29 cellular contexts compared by ENCODE assay signal in the genomic region with DNA sequence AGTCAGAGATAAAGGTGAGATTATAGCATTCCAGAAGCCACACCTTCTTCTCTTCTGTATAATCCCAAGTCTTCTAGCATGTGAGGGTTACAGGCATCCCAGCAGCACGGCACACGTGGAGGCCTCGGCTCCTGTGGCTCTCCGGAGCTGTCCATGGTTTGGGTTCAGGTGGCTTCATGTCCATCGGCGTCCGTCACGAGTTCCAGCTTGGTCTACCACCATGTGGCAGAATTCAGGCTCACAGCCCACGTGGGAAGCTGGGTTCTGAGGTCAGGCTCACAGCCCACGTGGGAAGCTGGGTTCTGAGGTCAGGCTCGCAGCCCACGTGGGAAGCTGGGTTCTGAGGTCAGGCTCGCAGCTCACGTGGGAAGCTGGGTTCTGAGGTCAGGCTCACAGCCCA.
"Had no signal": no experiment of that assay in that cellular context is flagged by ENCODE, and none has a peak within 500 bp of the region (broad histone marks: within the 10 kb centered on the region; RNA-seq: fewer than 3 reads in every experiment).

No MANE protein-coding gene starts in this region.

- H3K4me1 Mint-ChIP-seq: activated CD4-positive, alpha-beta memory T cell treated with anti-CD3 and anti-CD28 coated beads, Interleukin-2, amount 10 ng/mL, durations not matched to agents 7 days and 5 days; activated CD4-positive, alpha-beta T cell treated with anti-CD3 and anti-CD28 coated beads, Interleukin-2, amount 10 ng/mL, durations not matched to agents 7 days and 5 days; activated naive CD8-positive, alpha-beta T cell treated with anti-CD3 and anti-CD28 coated beads for 36 hours; stimulated activated naive B cell treated with anti-CD40 and anti-IgM and Interleukin-4, amounts not matched to agents 10 μg/mL and 1 μg/mL and 100 μg/mL, for 72 hours had no signal

- H3K27me3 Mint-ChIP-seq: activated CD4-positive, alpha-beta memory T cell treated with anti-CD3 and anti-CD28 coated beads, Interleukin-2, amount 10 ng/mL, durations not matched to agents 7 days and 5 days; stimulated activated naive B cell treated with anti-CD40 and anti-IgM and Interleukin-4, amounts not matched to agents 10 μg/mL and 1 μg/mL and 100 μg/mL, for 72 hours had no signal

- ATAC-seq: body of pancreas; gastroesophageal sphincter; left lung; psoas muscle; stimulated activated naive B cell treated with anti-CD40 and anti-IgM and Interleukin-4, amounts not matched to agents 10 μg/mL and 1 μg/mL and 100 μg/mL, for 72 hours; WTC11 had no signal

- H3K4me3 Mint-ChIP-seq: activated CD4-positive, alpha-beta memory T cell treated with anti-CD3 and anti-CD28 coated beads, Interleukin-2, amount 10 ng/mL, durations not matched to agents 7 days and 5 days; activated CD4-positive, alpha-beta T cell treated with anti-CD3 and anti-CD28 coated beads, Interleukin-2, amount 10 ng/mL, durations not matched to agents 7 days and 5 days; activated naive CD4-positive, alpha-beta T cell treated with anti-CD3 and anti-CD28 coated beads for 36 hours; activated naive CD8-positive, alpha-beta T cell treated with anti-CD3 and anti-CD28 coated beads for 36 hours; activated T-helper 1 cell treated with anti-CD3 and anti-CD28 coated beads, Interleukin-12 subunit alpha, Interleukin-12 subunit beta, Interleukin-2, Interleukin-4 antibody, amounts not matched to agents 30 ng/mL and 10 ng/mL and 1 ng/mL, durations not matched to agents 14 hours and 24 hours and 36 hours; stimulated activated naive B cell treated with anti-CD40 and anti-IgM and Interleukin-4, amounts not matched to agents 10 μg/mL and 1 μg/mL and 100 μg/mL, for 72 hours; T-helper 1 cell treated with Interleukin-12 subunit alpha and Interleukin-12 subunit beta and Interleukin-4 antibody, amounts not matched to agents 30 μg/mL and 1 μg/mL, for 36 hours; WTC11 had no signal

- DNase-seq: activated CD4-positive, alpha-beta memory T cell treated with anti-CD3 and anti-CD28 coated beads, Interleukin-2, amount 10 ng/mL, durations not matched to agents 7 days and 5 days; activated CD4-positive, alpha-beta T cell treated with anti-CD3 and anti-CD28 coated beads for 1 hour; activated CD4-positive, alpha-beta T cell treated with anti-CD3 and anti-CD28 coated beads, Interleukin-2, amount 10 ng/mL, durations not matched to agents 7 days and 5 days; activated effector memory CD4-positive, alpha-beta T cell treated with anti-CD3 and anti-CD28 coated beads, Interleukin-2, amount 50 U/mL, for 16 hours; activated naive CD4-positive, alpha-beta T cell treated with anti-CD3 and anti-CD28 coated beads for 36 hours; activated naive CD8-positive, alpha-beta T cell treated with anti-CD3 and anti-CD28 coated beads for 36 hours; adrenal gland; aorta; body of pancreas; dorsolateral prefrontal cortex; effector memory CD4-positive, alpha-beta T cell; left lung; nucleus accumbens; psoas muscle; stimulated activated CD4-positive, alpha-beta T cell treated with anti-CD3 and anti-CD28 coated beads, Interleukin-15, amount 100 ng/mL, for 24 hours; stimulated activated CD4-positive, alpha-beta T cell treated with anti-CD3 and anti-CD28 coated beads, Interleukin-2, amount 100 ng/mL, for 24 hours; stimulated activated naive B cell treated with anti-CD40 and anti-IgM and Interleukin-4, amounts not matched to agents 10 μg/mL and 1 μg/mL and 100 μg/mL, for 72 hours; stomach; SW 1271; T1000; thyroid gland had no signal

- H3K9me3 ChIP-seq: adrenal gland, body of pancreas, gastroesophageal sphincter, left lung, psoas muscle, stomach, thyroid gland, upper lobe of left lung had no signal

- H3K27ac Mint-ChIP-seq: activated CD4-positive, alpha-beta memory T cell treated with anti-CD3 and anti-CD28 coated beads, Interleukin-2, amount 10 ng/mL, durations not matched to agents 7 days and 5 days; activated CD4-positive, alpha-beta T cell treated with anti-CD3 and anti-CD28 coated beads, Interleukin-2, amount 10 ng/mL, durations not matched to agents 7 days and 5 days; activated naive CD4-positive, alpha-beta T cell treated with anti-CD3 and anti-CD28 coated beads for 36 hours; activated naive CD8-positive, alpha-beta T cell treated with anti-CD3 and anti-CD28 coated beads for 36 hours; activated T-helper 1 cell treated with anti-CD3 and anti-CD28 coated beads, Interleukin-12 subunit alpha, Interleukin-12 subunit beta, Interleukin-2, Interleukin-4 antibody, amounts not matched to agents 30 ng/mL and 10 ng/mL and 1 ng/mL, durations not matched to agents 14 hours and 24 hours and 36 hours; stimulated activated naive B cell treated with anti-CD40 and anti-IgM and Interleukin-4, amounts not matched to agents 10 μg/mL and 1 μg/mL and 100 μg/mL, for 72 hours; T-helper 1 cell treated with Interleukin-12 subunit alpha and Interleukin-12 subunit beta and Interleukin-4 antibody, amounts not matched to agents 30 μg/mL and 1 μg/mL, for 36 hours; WTC11 had no signal

- H3K27me3 ChIP-seq: adrenal gland, body of pancreas, hepatocyte, left lung, thyroid gland, upper lobe of left lung had no signal

- H3K36me3 Mint-ChIP-seq: activated naive CD8-positive, alpha-beta T cell treated with anti-CD3 and anti-CD28 coated beads for 36 hours; stimulated activated naive B cell treated with anti-CD40 and anti-IgM and Interleukin-4, amounts not matched to agents 10 μg/mL and 1 μg/mL and 100 μg/mL, for 72 hours had no signal

- H3K27ac ChIP-seq: adrenal gland, body of pancreas, coronary artery, dorsolateral prefrontal cortex, gastroesophageal sphincter, hepatocyte, left lung, parathyroid adenoma, psoas muscle, stomach, thyroid gland, upper lobe of left lung had no signal
